In the genomic region with DNA sequence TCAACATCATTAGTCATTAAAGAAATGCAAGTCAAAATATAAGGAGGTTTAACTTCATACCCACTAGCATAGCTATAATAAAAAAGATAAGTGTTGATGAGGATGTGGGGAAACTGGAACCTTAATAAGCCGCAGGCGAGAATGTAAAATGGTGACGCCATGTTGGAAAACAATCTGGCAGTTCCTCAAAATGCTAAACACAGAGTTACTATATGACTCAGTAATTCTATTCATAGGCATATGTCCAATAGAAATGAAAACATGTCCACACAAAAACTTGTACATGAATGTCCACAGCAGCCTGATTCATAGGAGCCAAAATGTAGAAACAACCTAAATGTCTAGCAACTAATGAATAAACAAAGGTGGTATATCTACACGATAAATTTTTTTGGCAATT, we compare ENCODE assay signal across 14 cellular contexts. TPM values are rescaled to one million over a fixed set of nuclear protein-coding genes. Genes with fewer than 3 reads are reported as not detected.
A peak's percentile ranks its signal among the peaks of the same experiment; 100 is the strongest.
DNase-seq lines count a peak whose midpoint lies in the region; ATAC-seq, FAIRE-seq and TF ChIP-seq lines count a peak whose summit lies in the region.
"Had no signal": no experiment of that assay in that cellular context is flagged by ENCODE, and none has a peak within 500 bp of the region (broad histone marks: within the 10 kb centered on the region; RNA-seq: fewer than 3 reads in every experiment).

No MANE protein-coding gene starts in this region.

- H3K36me3 Mint-ChIP-seq in stimulated activated effector memory CD8-positive, alpha-beta T cell treated with anti-CD3 and anti-CD28 coated beads, Interleukin-12 subunit alpha, Interleukin-12 subunit beta, amount 100 ng/mL, for 72 hours, result peaks cover 78% of the 10 kb centered on the region

- no peak overlapping the region for H3K4me3 Mint-ChIP-seq in stimulated activated effector memory CD8-positive, alpha-beta T cell treated with anti-CD3 and anti-CD28 coated beads, Interleukin-12 subunit alpha, Interleukin-12 subunit beta, amount 100 ng/mL, for 72 hours

- no peaks in the 10 kb centered on the region for H3K4me1 Mint-ChIP-seq in stimulated activated effector memory CD8-positive, alpha-beta T cell treated with anti-CD3 and anti-CD28 coated beads, Interleukin-12 subunit alpha, Interleukin-12 subunit beta, amount 100 ng/mL, for 72 hours

- no peak for ATAC-seq in stimulated activated effector memory CD8-positive, alpha-beta T cell treated with anti-CD3 and anti-CD28 coated beads, Interleukin-12 subunit alpha, Interleukin-12 subunit beta, amount 100 ng/mL, for 72 hours

- H3K27me3 ChIP-seq in bronchial epithelial cell (ENCODE audit: control insufficient read depth, insufficient read depth, low read length), result no peaks in the 10 kb centered on the region
- H3K27me3 ChIP-seq: MG63 had no signal

- peaks cover 4% of the 10 kb centered on the region for H3K36me3 ChIP-seq in bronchial epithelial cell (ENCODE audit: control insufficient read depth, insufficient read depth, low read length)

- FAIRE-seq in GM18507 (lab: Jason Lieb, UNC) (peak; percentile 68), bronchial epithelial cell (lab: Jason Lieb, UNC) (no peak)
- FAIRE-seq: H54 had no signal

- TF ChIP-seq CTCF in bronchial epithelial cell (IDR thresholded peaks at IDR 0.05; ENCODE audit: insufficient read depth, low read length, severe bottlenecking), result no peak

- H3K27ac Mint-ChIP-seq in stimulated activated effector memory CD8-positive, alpha-beta T cell treated with anti-CD3 and anti-CD28 coated beads, Interleukin-12 subunit alpha, Interleukin-12 subunit beta, amount 100 ng/mL, for 72 hours, result peak overlapping the region; percentile 16

- no peak overlapping the region for H3K4me3 ChIP-seq in bronchial epithelial cell (ENCODE audit: low read depth, low read length)
- H3K4me3 ChIP-seq: MG63 had no signal

- intact Hi-C loops in head of caudate nucleus (cut with DNase I), result no loop called here

- DNase-seq in GM18507 (ENCODE audit: extremely low spot score, insufficient read length, low read depth) (no peak), NOMO-1 treated with DMSO at 0.1 percent for 48 hours (lab: John Stamatoyannopoulos, UW; ENCODE audit: unreplicated experiment) (peak; percentile 86), bronchial epithelial cell (ENCODE audit: low read depth) (peak; percentile 84), globus pallidus (ENCODE audit: low spot score) (no peak), NCI-H1105 (lab: John Stamatoyannopoulos, UW) (no peak), head of caudate nucleus (no peak)
- no peak for DNase-seq in stimulated activated effector memory CD8-positive, alpha-beta T cell treated with anti-CD3 and anti-CD28 coated beads, Interleukin-12 subunit alpha, Interleukin-12 subunit beta, amount 100 ng/mL, for 72 hours (ENCODE audit: low spot score in 2 of 2)
- DNase-seq: DMS153, MG63, NCI-H1436 treated with DMSO at 0.1 percent for 48 hours, NCI-H226, NCI-H526 treated with DMSO at 0.1 percent for 48 hours, T-helper 2 cell had no signal

- no peaks in the 10 kb centered on the region for H3K9me3 Mint-ChIP-seq in stimulated activated effector memory CD8-positive, alpha-beta T cell treated with anti-CD3 and anti-CD28 coated beads, Interleukin-12 subunit alpha, Interleukin-12 subunit beta, amount 100 ng/mL, for 72 hours

RNA-seq across cellular contexts. Expression of a gene that starts 23.2 kb away (rescaled TPM):
- 12.7 and 12.9 TPM in 2 replicates for total RNA-seq in bronchial epithelial cell

RNA-seq across cellular contexts. Expression of a gene that starts 26.0 kb away (rescaled TPM):
- total RNA-seq in bronchial epithelial cell, result 0.51 and 0.79 TPM in 2 replicates

Comparison
In these comparisons a context has a peak if more than half of its experiments do, and no peak if none do; other contexts are left out.
1. DNase-seq: peak in NOMO-1 treated with DMSO at 0.1 percent for 48 hours (single experiment) and bronchial epithelial cell (single experiment); none in GM18507 (single experiment), stimulated activated effector memory CD8-positive, alpha-beta T cell treated with anti-CD3 and anti-CD28 coated beads, Interleukin-12 subunit alpha, Interleukin-12 subunit beta, amount 100 ng/mL, for 72 hours (0 of 2), globus pallidus (single experiment), NCI-H1105 (single experiment) and head of caudate nucleus (0 of 42).